In genomic region chr15:85475711-85476110, GRCh38 we compare ENCODE assay signal across 19 cellular contexts.
DNase-seq lines count a peak whose midpoint lies in the region; ATAC-seq and TF ChIP-seq lines count a peak whose summit lies in the region.
"Had no signal": no experiment of that assay in that cellular context is flagged by ENCODE, and none has a peak within 500 bp of the region (broad histone marks: within the 10 kb centered on the region; RNA-seq: fewer than 3 reads in every experiment).

No MANE protein-coding gene starts in this region.

- ATAC-seq in GM21423 (IDR thresholded peaks at IDR 0.05; ENCODE audit: unreplicated experiment): peak; percentile 3
- ATAC-seq: HepG2 had no signal

- no peak overlapping the region for H3K4me2 ChIP-seq in mesenchymal stem cell (ENCODE audit: low read length, poor library complexity, severe bottlenecking)

- H2BK12ac ChIP-seq in mesenchymal stem cell (ENCODE audit: low read length in 2 of 2): no peak overlapping the region

- CTCF ChIA-PET in CD8-positive, alpha-beta memory T cell (lab: Charles Lee): no interaction called here

- H3K4ac ChIP-seq in mesenchymal stem cell (ENCODE audit: low read depth in 1 of 2, low read length in 2 of 2): no peak overlapping the region

- H3K18ac ChIP-seq in mesenchymal stem cell (ENCODE audit: low read depth in 1 of 2, low read length in 2 of 2): peak overlapping the region; percentile 14 to 73

- H3K27ac Mint-ChIP-seq in CD8-positive, alpha-beta memory T cell: peak overlapping the region in 7 of 8 donors; percentile 1 to 42 (median 8)
- H3K27ac Mint-ChIP-seq: activated CD8-positive, alpha-beta memory T cell treated with anti-CD3 and anti-CD28 coated beads, Interleukin-2, amount 10 ng/mL, durations not matched to agents 7 days and 5 days; dendritic cell treated with granulocyte-macrophage colony-stimulating factor and Interleukin-4, amounts not matched to agents 40 ng/mL and 50 ng/mL, for 4 days; T-helper 2 cell treated with Interferon-gamma antibody and Interleukin-4, amounts not matched to agents 5 μg/mL and 100 μg/mL, for 36 hours had no signal

- H3K36me3 Mint-ChIP-seq in CD8-positive, alpha-beta memory T cell: peaks cover 0 to 4% (median 0%) of the 10 kb centered on the region in 3 donors
- H3K36me3 Mint-ChIP-seq: brain had no signal

- H3K27me3 ChIP-seq in CD8-positive, alpha-beta memory T cell (ENCODE audit: insufficient read depth, low read length, poor library complexity, severe bottlenecking): no peaks in the 10 kb centered on the region
- H3K27me3 ChIP-seq in mesenchymal stem cell (ENCODE audit: control insufficient read depth in 1 of 2, insufficient read depth in 1 of 2, low read length in 2 of 2): no peaks in the 10 kb centered on the region
- no peaks in the 10 kb centered on the region for H3K27me3 ChIP-seq in colonic mucosa
- H3K27me3 ChIP-seq in tibial artery: no peaks in the 10 kb centered on the region

- H4K8ac ChIP-seq in mesenchymal stem cell (ENCODE audit: low read length): no peak overlapping the region

- DNase-seq in CD8-positive, alpha-beta memory T cell: no peak
- peak; percentile 70 for DNase-seq in NAMALWA (ENCODE audit: low spot score)
- no peak for DNase-seq in mesenchymal stem cell
- no peak for DNase-seq in colonic mucosa
- no peak for DNase-seq in NCI-H226
- DNase-seq in caudate nucleus (lab: John Stamatoyannopoulos, UW): no peak
- no peak for DNase-seq in tibial artery
- DNase-seq: activated CD4-positive, CD25-positive, alpha-beta regulatory T cell treated with anti-CD3 and anti-CD28 coated beads, Interleukin-2, amount 50 U/mL, for 72 hours; activated CD8-positive, alpha-beta memory T cell treated with anti-CD3 and anti-CD28 coated beads, Interleukin-2, amount 10 ng/mL, durations not matched to agents 7 days and 5 days; activated naive CD4-positive, alpha-beta T cell; NCI-H187 treated with DMSO at 0.1 percent for 48 hours; NCI-H446 treated with DMSO at 0.1 percent for 48 hours; stimulated activated CD4-positive, alpha-beta T cell treated with anti-CD3 and anti-CD28 coated beads, Interleukin-2, amount 100 ng/mL, for 48 hours had no signal

- no peak overlapping the region for H3K9ac ChIP-seq in mesenchymal stem cell (ENCODE audit: low read length)
- no peak overlapping the region for H3K9ac ChIP-seq in colonic mucosa (ENCODE audit: low read depth in 2 of 2, low read length in 2 of 2)
- H3K9ac ChIP-seq: parathyroid adenoma had no signal

- peak overlapping the region; percentile 60 for H2AK5ac ChIP-seq in mesenchymal stem cell (ENCODE audit: low read length, severe bottlenecking)

- no peaks in the 10 kb centered on the region for H3K27me3 Mint-ChIP-seq in CD8-positive, alpha-beta memory T cell
- H3K27me3 Mint-ChIP-seq: activated CD8-positive, alpha-beta memory T cell treated with anti-CD3 and anti-CD28 coated beads, Interleukin-2, amount 10 ng/mL, durations not matched to agents 7 days and 5 days; brain; dendritic cell treated with granulocyte-macrophage colony-stimulating factor and Interleukin-4, amounts not matched to agents 40 ng/mL and 50 ng/mL, for 4 days had no signal

- peaks cover 62 to 93% (median 90%) of the 10 kb centered on the region in 3 donors for H3K4me1 Mint-ChIP-seq in CD8-positive, alpha-beta memory T cell

- no peak overlapping the region for H2BK5ac ChIP-seq in mesenchymal stem cell (ENCODE audit: low read depth, low read length, poor library complexity, severe bottlenecking)

- intact Hi-C loops in colonic mucosa (cut with DNase I): no loop called here
- intact Hi-C loops in tibial artery (cut with DNase I; ENCODE audit: low total_unique reads): no loop called here

- no peaks in the 10 kb centered on the region for H3K9me3 ChIP-seq in CD8-positive, alpha-beta memory T cell (ENCODE audit: low read length)
- H3K9me3 ChIP-seq in mesenchymal stem cell (ENCODE audit: control insufficient read depth, low read length) (no peaks in the 10 kb centered on the region), colonic mucosa (no peaks in the 10 kb centered on the region), tibial artery (no peaks in the 10 kb centered on the region)

- no peak overlapping the region for H3K14ac ChIP-seq in mesenchymal stem cell (ENCODE audit: low read length in 2 of 2)

- POLR2A ChIA-PET in CD8-positive, alpha-beta memory T cell (lab: Charles Lee): interaction anchor here (0.6 kb wide), 1 partner anchor 263 kb away, joined by 4 read pairs; no protein-coding TSS in a partner anchor

- H2AFZ ChIP-seq in mesenchymal stem cell (ENCODE audit: low read depth, low read length): no peak overlapping the region
- H2AFZ ChIP-seq: parathyroid adenoma had no signal

- no peaks in the 10 kb centered on the region for H3K9me3 Mint-ChIP-seq in CD8-positive, alpha-beta memory T cell
- H3K9me3 Mint-ChIP-seq: brain; dendritic cell treated with granulocyte-macrophage colony-stimulating factor and Interleukin-4, amounts not matched to agents 40 ng/mL and 50 ng/mL, for 4 days; T-helper 2 cell treated with Interferon-gamma antibody and Interleukin-4, amounts not matched to agents 5 μg/mL and 100 μg/mL, for 36 hours had no signal

- H4K91ac ChIP-seq in mesenchymal stem cell (ENCODE audit: low read length): no peak overlapping the region

- H3K27ac ChIP-seq in CD8-positive, alpha-beta memory T cell (ENCODE audit: low read depth, low read length): no peak overlapping the region
- H3K27ac ChIP-seq in mesenchymal stem cell (ENCODE audit: low read length, poor library complexity, severe bottlenecking) (no peak overlapping the region), colonic mucosa (no peak overlapping the region), caudate nucleus (ENCODE audit: low read depth, low read length) (no peak overlapping the region), tibial artery (no peak overlapping the region)
- H3K27ac ChIP-seq: parathyroid adenoma had no signal

- no peak for TF ChIP-seq CTCF in colonic mucosa (IDR thresholded peaks at IDR 0.05)
- no peak for TF ChIP-seq CTCF in tibial artery (IDR thresholded peaks at IDR 0.05)

- peak overlapping the region in 1 of 7 donors; percentile 35 for H3K4me3 Mint-ChIP-seq in CD8-positive, alpha-beta memory T cell
- H3K4me3 Mint-ChIP-seq: activated CD8-positive, alpha-beta memory T cell treated with anti-CD3 and anti-CD28 coated beads, Interleukin-2, amount 10 ng/mL, durations not matched to agents 7 days and 5 days; brain; dendritic cell treated with granulocyte-macrophage colony-stimulating factor and Interleukin-4, amounts not matched to agents 40 ng/mL and 50 ng/mL, for 4 days; T-helper 2 cell treated with Interferon-gamma antibody and Interleukin-4, amounts not matched to agents 5 μg/mL and 100 μg/mL, for 36 hours had no signal

- no peak overlapping the region for H2BK120ac ChIP-seq in mesenchymal stem cell (ENCODE audit: low read depth, low read length)

- H2BK15ac ChIP-seq in mesenchymal stem cell (ENCODE audit: low read depth, poor library complexity, severe bottlenecking): no peak overlapping the region

- peaks cover 11% of the 10 kb centered on the region for H3K79me1 ChIP-seq in mesenchymal stem cell (replicated peaks; ENCODE audit: low read length, poor library complexity, severe bottlenecking)

- no peaks in the 10 kb centered on the region for H3K36me3 ChIP-seq in CD8-positive, alpha-beta memory T cell (ENCODE audit: insufficient read depth, low read length)
- H3K36me3 ChIP-seq in mesenchymal stem cell (ENCODE audit: control insufficient read depth in 1 of 2, insufficient read depth in 2 of 2, low read depth in 1 of 2, low read length in 2 of 2) (no peaks in the 10 kb centered on the region), colonic mucosa (no peaks in the 10 kb centered on the region), tibial artery (no peaks in the 10 kb centered on the region)

- H3K4me3 ChIP-seq in CD8-positive, alpha-beta memory T cell (ENCODE audit: low read length): no peak overlapping the region
- H3K4me3 ChIP-seq in mesenchymal stem cell (ENCODE audit: insufficient read depth in 1 of 2, low read depth in 1 of 2, low read length in 2 of 2) (no peak overlapping the region), colonic mucosa (no peak overlapping the region), tibial artery (no peak overlapping the region)

- peaks cover 21% of the 10 kb centered on the region for H3K4me1 ChIP-seq in CD8-positive, alpha-beta memory T cell (ENCODE audit: insufficient read depth, low read length)
- H3K4me1 ChIP-seq in mesenchymal stem cell (ENCODE audit: control insufficient read depth, insufficient read depth, low read depth, low read length): peaks cover 20% of the 10 kb centered on the region
- H3K4me1 ChIP-seq in colonic mucosa: no peaks in the 10 kb centered on the region
- peaks cover 0 to 24% (median 4%) of the 10 kb centered on the region in 4 donors for H3K4me1 ChIP-seq in tibial artery
- H3K4me1 ChIP-seq: parathyroid adenoma had no signal

- H3K23ac ChIP-seq in mesenchymal stem cell (ENCODE audit: low read length in 2 of 2): no peak overlapping the region
